8 cellular contexts compared by ENCODE assay signal in the genomic region with DNA sequence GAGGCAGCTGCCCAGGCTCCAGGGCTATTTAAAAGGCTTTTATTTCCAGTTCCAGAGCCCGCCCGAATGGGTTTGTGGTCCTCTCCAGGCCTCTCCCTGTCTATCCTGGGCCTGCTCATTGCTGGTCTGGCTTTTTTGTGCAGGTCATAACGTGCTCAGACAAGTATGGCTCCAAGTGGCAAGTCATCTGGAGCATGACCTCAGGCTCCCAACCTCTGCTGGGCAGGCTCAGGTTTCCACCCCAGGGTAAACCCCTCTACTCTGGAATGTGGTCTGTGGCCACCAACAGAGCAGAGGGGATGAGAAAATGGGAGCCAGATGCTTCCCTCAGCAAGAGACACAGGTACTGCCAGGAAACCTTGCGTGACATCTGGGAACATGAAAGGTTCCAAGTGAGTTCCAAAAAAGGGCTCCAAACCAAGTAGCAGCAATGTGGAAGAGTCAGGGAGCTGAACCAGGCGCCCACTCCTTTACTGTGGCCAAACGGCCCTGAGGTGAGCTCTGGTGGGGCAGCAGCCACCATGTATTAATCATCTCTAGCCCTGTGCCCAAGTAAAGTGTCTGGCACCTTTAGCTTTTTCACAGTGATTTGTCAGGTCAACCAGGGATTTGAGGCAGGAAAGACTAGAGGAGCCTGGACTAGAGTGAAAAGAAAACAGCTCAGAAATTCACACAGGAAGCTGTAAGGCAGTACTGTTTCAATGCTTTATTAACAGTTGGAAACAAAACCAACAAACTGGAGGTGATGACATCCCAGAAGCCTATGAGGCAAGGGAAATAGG. TPM values are rescaled to one million over a fixed set of nuclear protein-coding genes. Genes with fewer than 3 reads are reported as not detected.
DNase-seq lines count a peak whose midpoint lies in the region; ATAC-seq, FAIRE-seq and TF ChIP-seq lines count a peak whose summit lies in the region.

No MANE protein-coding gene starts in this region.

- no peak for TF ChIP-seq CTCF in right atrium auricular region (IDR thresholded peaks at IDR 0.05)
- TF ChIP-seq CTCF in GM13976 (IDR thresholded peaks at IDR 0.05; ENCODE audit: borderline replicate concordance, control extremely low read depth, extremely low read depth, insufficient read depth, missing control alignments) = no peak

- H3K27ac ChIP-seq in right atrium auricular region = peak overlapping the region; percentile 76 to 85

- H3K27ac Mint-ChIP-seq in activated CD4-positive, alpha-beta memory T cell treated with anti-CD3 and anti-CD28 coated beads, Interleukin-2, amount 10 ng/mL, durations not matched to agents 7 days and 5 days = peak overlapping the region; percentile 52
- peak overlapping the region; percentile 95 for H3K27ac Mint-ChIP-seq in stimulated activated naive CD8-positive, alpha-beta T cell treated with anti-CD3 and anti-CD28 coated beads, Interleukin-15, Interleukin-2, amounts not matched to agents 100 ng/mL and 50 ng/mL, for 24 hours

- H3K4me1 ChIP-seq in right atrium auricular region = peaks cover 0 to 57% of the 10 kb centered on the region in 2 donors

- no peak overlapping the region for H3K4me3 Mint-ChIP-seq in activated CD4-positive, alpha-beta memory T cell treated with anti-CD3 and anti-CD28 coated beads, Interleukin-2, amount 10 ng/mL, durations not matched to agents 7 days and 5 days
- no peak overlapping the region for H3K4me3 Mint-ChIP-seq in stimulated activated naive CD8-positive, alpha-beta T cell treated with anti-CD3 and anti-CD28 coated beads, Interleukin-15, Interleukin-2, amounts not matched to agents 100 ng/mL and 50 ng/mL, for 24 hours

- POLR2A ChIA-PET in activated CD4-positive, alpha-beta memory T cell treated with anti-CD3 and anti-CD28 coated beads, Interleukin-2, amount 10 ng/mL, durations not matched to agents 7 days and 5 days (lab: Charles Lee) = interaction anchor here (1.0 to 3.5 kb wide), 3 partner anchors 10 to 194 kb away, joined by 4 to 12 read pairs (median 5); partner anchors contain the start of genes PCDHGA11 and TAF7

- FAIRE-seq in GM18507 (lab: Jason Lieb, UNC) = peak; percentile 90

- no peaks in the 10 kb centered on the region for H3K9me3 Mint-ChIP-seq in activated CD4-positive, alpha-beta memory T cell treated with anti-CD3 and anti-CD28 coated beads, Interleukin-2, amount 10 ng/mL, durations not matched to agents 7 days and 5 days
- no peaks in the 10 kb centered on the region for H3K9me3 Mint-ChIP-seq in stimulated activated naive CD8-positive, alpha-beta T cell treated with anti-CD3 and anti-CD28 coated beads, Interleukin-15, Interleukin-2, amounts not matched to agents 100 ng/mL and 50 ng/mL, for 24 hours

- DNase-seq in GM18507 (ENCODE audit: extremely low spot score, insufficient read length, low read depth) (no peak), right atrium auricular region (ENCODE audit: low spot score) (no peak), GM13976 (ENCODE audit: low spot score) (no peak)
- no peak for DNase-seq in activated CD4-positive, alpha-beta memory T cell treated with anti-CD3 and anti-CD28 coated beads, Interleukin-2, amount 10 ng/mL, durations not matched to agents 7 days and 5 days

- peaks cover 28% of the 10 kb centered on the region for H3K36me3 ChIP-seq in right atrium auricular region

- no peaks in the 10 kb centered on the region for H3K27me3 Mint-ChIP-seq in activated CD4-positive, alpha-beta memory T cell treated with anti-CD3 and anti-CD28 coated beads, Interleukin-2, amount 10 ng/mL, durations not matched to agents 7 days and 5 days
- no peaks in the 10 kb centered on the region for H3K27me3 Mint-ChIP-seq in stimulated activated naive CD8-positive, alpha-beta T cell treated with anti-CD3 and anti-CD28 coated beads, Interleukin-15, Interleukin-2, amounts not matched to agents 100 ng/mL and 50 ng/mL, for 24 hours

- peak; percentile 4 for ATAC-seq in HG02798 (IDR thresholded peaks at IDR 0.05; ENCODE audit: poor library complexity, unreplicated experiment)
- ATAC-seq in GM21381 (IDR thresholded peaks at IDR 0.05; ENCODE audit: unreplicated experiment) = no peak
- ATAC-seq in GM19035 (IDR thresholded peaks at IDR 0.05; ENCODE audit: unreplicated experiment) = no peak

- peaks cover 30% of the 10 kb centered on the region for H3K4me1 Mint-ChIP-seq in activated CD4-positive, alpha-beta memory T cell treated with anti-CD3 and anti-CD28 coated beads, Interleukin-2, amount 10 ng/mL, durations not matched to agents 7 days and 5 days
- peaks cover 51% of the 10 kb centered on the region for H3K4me1 Mint-ChIP-seq in stimulated activated naive CD8-positive, alpha-beta T cell treated with anti-CD3 and anti-CD28 coated beads, Interleukin-15, Interleukin-2, amounts not matched to agents 100 ng/mL and 50 ng/mL, for 24 hours (ENCODE audit: low read depth)

- no peaks in the 10 kb centered on the region for H3K9me3 ChIP-seq in right atrium auricular region

- CTCF ChIA-PET in activated CD4-positive, alpha-beta memory T cell treated with anti-CD3 and anti-CD28 coated beads, Interleukin-2, amount 10 ng/mL, durations not matched to agents 7 days and 5 days (lab: Charles Lee) = interaction anchor here (0.6 to 4.9 kb wide), 20 partner anchors 9 to 195 kb away, joined by 3 to 57 read pairs (median 5); partner anchors contain the start of genes DIAPH1, PCDHGA10, PCDHGA11 and PCDHGA12

- H3K4me3 ChIP-seq in right atrium auricular region = peak overlapping the region in 1 of 2 donors; percentile 61

- H3K27me3 ChIP-seq in right atrium auricular region = no peaks in the 10 kb centered on the region

- H3K36me3 Mint-ChIP-seq in activated CD4-positive, alpha-beta memory T cell treated with anti-CD3 and anti-CD28 coated beads, Interleukin-2, amount 10 ng/mL, durations not matched to agents 7 days and 5 days (ENCODE audit: low read depth) = peaks cover 54% of the 10 kb centered on the region
- peaks cover 41% of the 10 kb centered on the region for H3K36me3 Mint-ChIP-seq in stimulated activated naive CD8-positive, alpha-beta T cell treated with anti-CD3 and anti-CD28 coated beads, Interleukin-15, Interleukin-2, amounts not matched to agents 100 ng/mL and 50 ng/mL, for 24 hours (ENCODE audit: low read depth)

- in situ Hi-C loops in GM13976 (cut with MboI; ENCODE audit: low sequenced_read_pairs, unreplicated experiment) = no loop called here

RNA-seq across cellular contexts. Expression of gene PCDHGC5, which starts 25.6 kb away (rescaled TPM):
- not detected for total RNA-seq in activated CD4-positive, alpha-beta memory T cell treated with anti-CD3 and anti-CD28 coated beads, Interleukin-2, amount 10 ng/mL, durations not matched to agents 7 days and 5 days
- total RNA-seq in right atrium auricular region = 1 to 10 TPM; 1.4 to 1.7 TPM

RNA-seq across cellular contexts. Expression of gene PCDHGC4, which starts 29.7 kb away (rescaled TPM):
- total RNA-seq in activated CD4-positive, alpha-beta memory T cell treated with anti-CD3 and anti-CD28 coated beads, Interleukin-2, amount 10 ng/mL, durations not matched to agents 7 days and 5 days = not detected
- 1 to 10 TPM; 1.5 to 1.7 TPM for total RNA-seq in right atrium auricular region

RNA-seq across cellular contexts. Expression of gene PCDHGC3, which starts 38.8 kb away (rescaled TPM):
- not detected for total RNA-seq in activated CD4-positive, alpha-beta memory T cell treated with anti-CD3 and anti-CD28 coated beads, Interleukin-2, amount 10 ng/mL, durations not matched to agents 7 days and 5 days
- 10 to 100 TPM; 24.1 to 38.3 TPM for total RNA-seq in right atrium auricular region

Comparison
In these comparisons a context has a peak if more than half of its experiments do, and no peak if none do; other contexts are left out.
1. RNA of gene PCDHGC3, which starts 38.8 kb away (total RNA-seq): 24.1 to 38.3 TPM in right atrium auricular region; not detected in activated CD4-positive, alpha-beta memory T cell treated with anti-CD3 and anti-CD28 coated beads, Interleukin-2, amount 10 ng/mL, durations not matched to agents 7 days and 5 days; every median in the first group is over 10 times any median in the second.